In the genomic region with DNA sequence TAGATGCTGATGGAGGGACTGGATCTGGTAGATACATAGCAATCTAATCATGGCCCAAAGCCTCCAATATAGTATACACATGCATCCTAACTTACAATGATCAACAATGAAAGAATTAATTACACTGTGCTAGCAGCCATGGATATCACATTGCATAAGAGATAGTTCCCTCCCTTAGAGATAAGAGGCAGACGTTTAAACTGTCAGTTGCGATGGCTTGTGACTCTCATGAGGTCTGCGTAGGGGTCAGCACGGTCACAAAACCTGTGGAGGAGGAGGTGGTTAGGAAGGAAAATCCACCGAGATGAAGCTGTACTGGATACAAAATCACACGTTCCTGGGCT, we compare ENCODE assay signal across 1 cellular context.
TF ChIP-seq lines count a peak whose summit lies in the region.

No MANE protein-coding gene starts in this region.

TF ChIP-seq in K562, 482 proteins besides CTCF, POLR2A, EP300 and RAD21 (continued from another document and continues in another):
- TF ChIP-seq ZBTB34 (CRISPR knock-in tag; IDR thresholded peaks at IDR 0.05), result no peak
- no peak for TF ChIP-seq ZNF224 (CRISPR knock-in tag; IDR thresholded peaks at IDR 0.05)
- TF ChIP-seq, protein P1, sequence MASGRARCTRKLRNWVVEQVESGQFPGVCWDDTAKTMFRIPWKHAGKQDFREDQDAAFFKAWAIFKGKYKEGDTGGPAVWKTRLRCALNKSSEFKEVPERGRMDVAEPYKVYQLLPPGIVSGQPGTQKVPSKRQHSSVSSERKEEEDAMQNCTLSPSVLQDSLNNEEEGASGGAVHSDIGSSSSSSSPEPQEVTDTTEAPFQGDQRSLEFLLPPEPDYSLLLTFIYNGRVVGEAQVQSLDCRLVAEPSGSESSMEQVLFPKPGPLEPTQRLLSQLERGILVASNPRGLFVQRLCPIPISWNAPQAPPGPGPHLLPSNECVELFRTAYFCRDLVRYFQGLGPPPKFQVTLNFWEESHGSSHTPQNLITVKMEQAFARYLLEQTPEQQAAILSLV (tag; IDR thresholded peaks at IDR 0.05), result no peak
- no peak for TF ChIP-seq PPARD (CRISPR knock-in tag; IDR thresholded peaks at IDR 0.05)
- TF ChIP-seq KAT7 (CRISPR knock-in tag; IDR thresholded peaks at IDR 0.05; ENCODE audit: borderline replicate concordance), result peak; percentile 36; the same call in 1 of the 2 replicates
- TF ChIP-seq TAL1 (IDR thresholded peaks at IDR 0.05), result peak; percentile 7; the same call in 1 of the 2 replicates
- TF ChIP-seq ILK (tag; IDR thresholded peaks at IDR 0.05; ENCODE audit: borderline replicate concordance, low read depth), result no peak
- TF ChIP-seq, protein P2, sequence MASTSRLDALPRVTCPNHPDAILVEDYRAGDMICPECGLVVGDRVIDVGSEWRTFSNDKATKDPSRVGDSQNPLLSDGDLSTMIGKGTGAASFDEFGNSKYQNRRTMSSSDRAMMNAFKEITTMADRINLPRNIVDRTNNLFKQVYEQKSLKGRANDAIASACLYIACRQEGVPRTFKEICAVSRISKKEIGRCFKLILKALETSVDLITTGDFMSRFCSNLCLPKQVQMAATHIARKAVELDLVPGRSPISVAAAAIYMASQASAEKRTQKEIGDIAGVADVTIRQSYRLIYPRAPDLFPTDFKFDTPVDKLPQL (IDR thresholded peaks at IDR 0.05; ENCODE audit: extremely low read depth, insufficient read length), result no peak
- no peak for TF ChIP-seq MAFG (tag; conservative IDR thresholded peaks at IDR 0.05)
- no peak for TF ChIP-seq MEF2A (IDR thresholded peaks at IDR 0.05; ENCODE audit: control insufficient read depth, low read depth, low read length)
- TF ChIP-seq ZZZ3 (IDR thresholded peaks at IDR 0.05), result no peak
- TF ChIP-seq E2F1 (CRISPR knock-in tag; IDR thresholded peaks at IDR 0.05), result no peak
- TF ChIP-seq DPF2 (IDR thresholded peaks at IDR 0.05), result peak; percentile 75
- TF ChIP-seq, protein P3, sequence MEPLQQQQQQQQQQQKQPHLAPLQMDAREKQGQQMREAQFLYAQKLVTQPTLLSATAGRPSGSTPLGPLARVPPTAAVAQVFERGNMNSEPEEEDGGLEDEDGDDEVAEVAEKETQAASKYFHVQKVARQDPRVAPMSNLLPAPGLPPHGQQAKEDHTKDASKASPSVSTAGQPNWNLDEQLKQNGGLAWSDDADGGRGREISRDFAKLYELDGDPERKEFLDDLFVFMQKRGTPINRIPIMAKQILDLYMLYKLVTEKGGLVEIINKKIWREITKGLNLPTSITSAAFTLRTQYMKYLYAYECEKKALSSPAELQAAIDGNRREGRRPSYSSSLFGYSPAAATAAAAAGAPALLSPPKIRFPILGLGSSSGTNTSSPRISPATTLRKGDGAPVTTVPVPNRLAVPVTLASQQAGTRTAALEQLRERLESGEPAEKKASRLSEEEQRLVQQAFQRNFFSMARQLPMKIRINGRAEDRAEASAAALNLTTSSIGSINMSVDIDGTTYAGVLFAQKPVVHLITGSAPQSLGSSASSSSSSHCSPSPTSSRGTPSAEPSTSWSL (CRISPR knock-in tag; IDR thresholded peaks at IDR 0.05; ENCODE audit: borderline replicate concordance), result no peak
- TF ChIP-seq ZFX (CRISPR knock-in tag; IDR thresholded peaks at IDR 0.05), result no peak
- no peak for TF ChIP-seq CREBBP (IDR thresholded peaks at IDR 0.05; ENCODE audit: low read depth, low read length)
- TF ChIP-seq HMGN3 (IDR thresholded peaks at IDR 0.05; ENCODE audit: borderline replicate concordance, extremely low read depth, insufficient read length, low read depth, low read length), result peak; percentile 23
- no peak for TF ChIP-seq SIX5 (IDR thresholded peaks at IDR 0.05; ENCODE audit: borderline replicate concordance in 1 of 2, insufficient read depth in 1 of 2, low read depth in 1 of 2, low read length in 2 of 2)
- TF ChIP-seq THAP12 (CRISPR knock-in tag; IDR thresholded peaks at IDR 0.05), result no peak
- TF ChIP-seq ZFP30 (CRISPR knock-in tag; IDR thresholded peaks at IDR 0.05; ENCODE audit: borderline replicate concordance), result no peak
- TF ChIP-seq NR1H2 (CRISPR knock-in tag; IDR thresholded peaks at IDR 0.05), result no peak
- TF ChIP-seq L3MBTL2 (IDR thresholded peaks at IDR 0.05), result 0 out of 2 replicates have a peak, but pooled peaks have one; percentile 42
- TF ChIP-seq CBX8 (IDR thresholded peaks at IDR 0.05; ENCODE audit: borderline replicate concordance, extremely low read depth, low read depth, low read length, poor library complexity, severe bottlenecking), result no peak
- no peak for TF ChIP-seq SRSF7 (optimal IDR thresholded peaks at IDR 0.05; ENCODE audit: low read depth, low read length)
- TF ChIP-seq MYBL2 (IDR thresholded peaks at IDR 0.05; ENCODE audit: low read depth), result no peak
- TF ChIP-seq MYBL2 (CRISPR knock-in tag; IDR thresholded peaks at IDR 0.05; ENCODE audit: borderline replicate concordance), result no peak
- no peak for TF ChIP-seq ZMIZ1 (IDR thresholded peaks at IDR 0.05; ENCODE audit: low read depth in 2 of 2, low read length in 2 of 2)
- TF ChIP-seq, protein P4, sequence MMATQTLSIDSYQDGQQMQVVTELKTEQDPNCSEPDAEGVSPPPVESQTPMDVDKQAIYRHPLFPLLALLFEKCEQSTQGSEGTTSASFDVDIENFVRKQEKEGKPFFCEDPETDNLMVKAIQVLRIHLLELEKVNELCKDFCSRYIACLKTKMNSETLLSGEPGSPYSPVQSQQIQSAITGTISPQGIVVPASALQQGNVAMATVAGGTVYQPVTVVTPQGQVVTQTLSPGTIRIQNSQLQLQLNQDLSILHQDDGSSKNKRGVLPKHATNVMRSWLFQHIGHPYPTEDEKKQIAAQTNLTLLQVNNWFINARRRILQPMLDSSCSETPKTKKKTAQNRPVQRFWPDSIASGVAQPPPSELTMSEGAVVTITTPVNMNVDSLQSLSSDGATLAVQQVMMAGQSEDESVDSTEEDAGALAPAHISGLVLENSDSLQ (IDR thresholded peaks at IDR 0.05), result peak; percentile 75
- TF ChIP-seq, protein P5, sequence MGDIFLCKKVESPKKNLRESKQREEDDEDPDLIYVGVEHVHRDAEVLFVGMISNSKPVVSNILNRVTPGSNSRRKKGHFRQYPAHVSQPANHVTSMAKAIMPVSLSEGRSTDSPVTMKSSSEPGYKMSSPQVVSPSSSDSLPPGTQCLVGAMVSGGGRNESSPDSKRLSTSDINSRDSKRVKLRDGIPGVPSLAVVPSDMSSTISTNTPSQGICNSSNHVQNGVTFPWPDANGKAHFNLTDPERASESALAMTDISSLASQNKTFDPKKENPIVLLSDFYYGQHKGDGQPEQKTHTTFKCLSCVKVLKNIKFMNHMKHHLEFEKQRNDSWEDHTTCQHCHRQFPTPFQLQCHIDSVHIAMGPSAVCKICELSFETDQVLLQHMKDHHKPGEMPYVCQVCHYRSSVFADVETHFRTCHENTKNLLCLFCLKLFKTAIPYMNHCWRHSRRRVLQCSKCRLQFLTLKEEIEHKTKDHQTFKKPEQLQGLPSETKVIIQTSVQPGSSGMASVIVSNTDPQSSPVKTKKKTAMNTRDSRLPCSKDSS (IDR thresholded peaks at IDR 0.05; ENCODE audit: low read depth, partially characterized antibody), result no peak
- no peak for TF ChIP-seq TEAD1 (CRISPR knock-in tag; IDR thresholded peaks at IDR 0.05)
- TF ChIP-seq DIDO1 (tag; IDR thresholded peaks at IDR 0.05; ENCODE audit: low read depth), result no peak
- TF ChIP-seq CREM (IDR thresholded peaks at IDR 0.05; ENCODE audit: low read depth), result peak; percentile 54; the same call in 1 of the 2 replicates
- TF ChIP-seq NFRKB (IDR thresholded peaks at IDR 0.05; ENCODE audit: low read depth), result no peak
- no peak for TF ChIP-seq MTA1 (IDR thresholded peaks at IDR 0.05; ENCODE audit: borderline replicate concordance)
- TF ChIP-seq TAF7 (tag; IDR thresholded peaks at IDR 0.05), result no peak
- no peak for TF ChIP-seq RHOXF2B (CRISPR knock-in tag; conservative IDR thresholded peaks at IDR 0.05)
- peak; percentile 55 for TF ChIP-seq SMARCA4 (IDR thresholded peaks at IDR 0.05)
- no peak for TF ChIP-seq REST (CRISPR knock-in tag; IDR thresholded peaks at IDR 0.05; ENCODE audit: low read depth)
- TF ChIP-seq MIER1 (IDR thresholded peaks at IDR 0.05; ENCODE audit: low read depth), result no peak
- no peak for TF ChIP-seq SNAPC5 (CRISPR knock-in tag; IDR thresholded peaks at IDR 0.05)
- TF ChIP-seq TEAD4 (IDR thresholded peaks at IDR 0.05; ENCODE audit: low read length), result 0 out of 2 replicates have a peak, but pooled peaks have one; percentile 10
- no peak for TF ChIP-seq TEAD4 (CRISPR knock-in tag; IDR thresholded peaks at IDR 0.05; ENCODE audit: borderline replicate concordance)
- no peak for TF ChIP-seq EWSR1 (IDR thresholded peaks at IDR 0.05; ENCODE audit: borderline replicate concordance, low read depth, partially characterized antibody)
- TF ChIP-seq KLF1 (tag; IDR thresholded peaks at IDR 0.05), result no peak
- no peak for TF ChIP-seq ZNF77 (CRISPR knock-in tag; IDR thresholded peaks at IDR 0.05)
- TF ChIP-seq RNF2 (IDR thresholded peaks at IDR 0.05), result peak; percentile 86; the same call in 1 of the 2 replicates
